In the genomic region with DNA sequence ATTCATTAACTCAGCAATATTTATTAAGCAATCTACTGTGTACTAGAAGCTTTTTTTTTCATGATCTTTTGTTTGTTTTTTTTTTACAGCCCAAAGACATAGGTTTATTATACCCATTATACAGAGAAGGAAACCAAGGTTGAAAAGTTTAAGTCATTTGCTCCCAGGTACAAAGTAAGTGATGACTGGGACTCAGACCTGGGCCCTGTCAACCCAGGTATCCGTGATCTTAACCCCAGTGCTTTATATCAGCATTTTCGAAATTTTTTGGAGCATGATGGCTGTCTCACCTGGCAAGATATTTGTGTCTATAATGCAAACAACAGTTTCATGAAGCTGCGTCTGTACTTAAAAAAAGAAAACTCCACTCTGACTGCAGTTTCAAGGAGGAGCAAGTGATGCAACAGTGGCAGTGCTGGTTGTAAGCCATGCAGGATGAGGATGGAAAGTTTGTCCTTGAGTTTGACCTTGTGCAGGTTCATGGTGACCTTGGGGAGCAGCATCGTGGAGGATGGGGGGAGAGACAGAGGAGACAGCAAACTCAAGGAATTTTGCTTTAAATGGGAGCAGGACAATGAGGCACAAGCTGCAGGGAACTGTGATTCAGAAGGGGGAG, we compare ENCODE assay signal across 2 cellular contexts.
TF ChIP-seq lines count a peak whose summit lies in the region.

No MANE protein-coding gene starts in this region.

TF ChIP-seq in GM23338, 12 proteins besides CTCF, POLR2A, EP300 and RAD21 (continues in another document):
- TF ChIP-seq, protein P1, sequence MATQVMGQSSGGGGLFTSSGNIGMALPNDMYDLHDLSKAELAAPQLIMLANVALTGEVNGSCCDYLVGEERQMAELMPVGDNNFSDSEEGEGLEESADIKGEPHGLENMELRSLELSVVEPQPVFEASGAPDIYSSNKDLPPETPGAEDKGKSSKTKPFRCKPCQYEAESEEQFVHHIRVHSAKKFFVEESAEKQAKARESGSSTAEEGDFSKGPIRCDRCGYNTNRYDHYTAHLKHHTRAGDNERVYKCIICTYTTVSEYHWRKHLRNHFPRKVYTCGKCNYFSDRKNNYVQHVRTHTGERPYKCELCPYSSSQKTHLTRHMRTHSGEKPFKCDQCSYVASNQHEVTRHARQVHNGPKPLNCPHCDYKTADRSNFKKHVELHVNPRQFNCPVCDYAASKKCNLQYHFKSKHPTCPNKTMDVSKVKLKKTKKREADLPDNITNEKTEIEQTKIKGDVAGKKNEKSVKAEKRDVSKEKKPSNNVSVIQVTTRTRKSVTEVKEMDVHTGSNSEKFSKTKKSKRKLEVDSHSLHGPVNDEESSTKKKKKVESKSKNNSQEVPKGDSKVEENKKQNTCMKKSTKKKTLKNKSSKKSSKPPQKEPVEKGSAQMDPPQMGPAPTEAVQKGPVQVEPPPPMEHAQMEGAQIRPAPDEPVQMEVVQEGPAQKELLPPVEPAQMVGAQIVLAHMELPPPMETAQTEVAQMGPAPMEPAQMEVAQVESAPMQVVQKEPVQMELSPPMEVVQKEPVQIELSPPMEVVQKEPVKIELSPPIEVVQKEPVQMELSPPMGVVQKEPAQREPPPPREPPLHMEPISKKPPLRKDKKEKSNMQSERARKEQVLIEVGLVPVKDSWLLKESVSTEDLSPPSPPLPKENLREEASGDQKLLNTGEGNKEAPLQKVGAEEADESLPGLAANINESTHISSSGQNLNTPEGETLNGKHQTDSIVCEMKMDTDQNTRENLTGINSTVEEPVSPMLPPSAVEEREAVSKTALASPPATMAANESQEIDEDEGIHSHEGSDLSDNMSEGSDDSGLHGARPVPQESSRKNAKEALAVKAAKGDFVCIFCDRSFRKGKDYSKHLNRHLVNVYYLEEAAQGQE (IDR thresholded peaks at IDR 0.05; ENCODE audit: unreplicated experiment): no peak
- TF ChIP-seq ZNF331 (CRISPR knock-in tag; IDR thresholded peaks at IDR 0.05; ENCODE audit: low read depth) (no peak), CREB1 (CRISPR knock-in tag; IDR thresholded peaks at IDR 0.05; ENCODE audit: low read depth) (no peak), JUNB (IDR thresholded peaks at IDR 0.05; ENCODE audit: unreplicated experiment) (no peak), POLR2AphosphoS5 (IDR thresholded peaks at IDR 0.05; ENCODE audit: low read depth) (no peak), STAT1 (IDR thresholded peaks at IDR 0.05; ENCODE audit: unreplicated experiment) (no peak), ZNF114 (CRISPR knock-in tag; IDR thresholded peaks at IDR 0.05) (no peak)
- TF ChIP-seq, protein P2, sequence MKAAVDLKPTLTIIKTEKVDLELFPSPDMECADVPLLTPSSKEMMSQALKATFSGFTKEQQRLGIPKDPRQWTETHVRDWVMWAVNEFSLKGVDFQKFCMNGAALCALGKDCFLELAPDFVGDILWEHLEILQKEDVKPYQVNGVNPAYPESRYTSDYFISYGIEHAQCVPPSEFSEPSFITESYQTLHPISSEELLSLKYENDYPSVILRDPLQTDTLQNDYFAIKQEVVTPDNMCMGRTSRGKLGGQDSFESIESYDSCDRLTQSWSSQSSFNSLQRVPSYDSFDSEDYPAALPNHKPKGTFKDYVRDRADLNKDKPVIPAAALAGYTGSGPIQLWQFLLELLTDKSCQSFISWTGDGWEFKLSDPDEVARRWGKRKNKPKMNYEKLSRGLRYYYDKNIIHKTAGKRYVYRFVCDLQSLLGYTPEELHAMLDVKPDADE (IDR thresholded peaks at IDR 0.05): no peak
- TF ChIP-seq, protein P3, sequence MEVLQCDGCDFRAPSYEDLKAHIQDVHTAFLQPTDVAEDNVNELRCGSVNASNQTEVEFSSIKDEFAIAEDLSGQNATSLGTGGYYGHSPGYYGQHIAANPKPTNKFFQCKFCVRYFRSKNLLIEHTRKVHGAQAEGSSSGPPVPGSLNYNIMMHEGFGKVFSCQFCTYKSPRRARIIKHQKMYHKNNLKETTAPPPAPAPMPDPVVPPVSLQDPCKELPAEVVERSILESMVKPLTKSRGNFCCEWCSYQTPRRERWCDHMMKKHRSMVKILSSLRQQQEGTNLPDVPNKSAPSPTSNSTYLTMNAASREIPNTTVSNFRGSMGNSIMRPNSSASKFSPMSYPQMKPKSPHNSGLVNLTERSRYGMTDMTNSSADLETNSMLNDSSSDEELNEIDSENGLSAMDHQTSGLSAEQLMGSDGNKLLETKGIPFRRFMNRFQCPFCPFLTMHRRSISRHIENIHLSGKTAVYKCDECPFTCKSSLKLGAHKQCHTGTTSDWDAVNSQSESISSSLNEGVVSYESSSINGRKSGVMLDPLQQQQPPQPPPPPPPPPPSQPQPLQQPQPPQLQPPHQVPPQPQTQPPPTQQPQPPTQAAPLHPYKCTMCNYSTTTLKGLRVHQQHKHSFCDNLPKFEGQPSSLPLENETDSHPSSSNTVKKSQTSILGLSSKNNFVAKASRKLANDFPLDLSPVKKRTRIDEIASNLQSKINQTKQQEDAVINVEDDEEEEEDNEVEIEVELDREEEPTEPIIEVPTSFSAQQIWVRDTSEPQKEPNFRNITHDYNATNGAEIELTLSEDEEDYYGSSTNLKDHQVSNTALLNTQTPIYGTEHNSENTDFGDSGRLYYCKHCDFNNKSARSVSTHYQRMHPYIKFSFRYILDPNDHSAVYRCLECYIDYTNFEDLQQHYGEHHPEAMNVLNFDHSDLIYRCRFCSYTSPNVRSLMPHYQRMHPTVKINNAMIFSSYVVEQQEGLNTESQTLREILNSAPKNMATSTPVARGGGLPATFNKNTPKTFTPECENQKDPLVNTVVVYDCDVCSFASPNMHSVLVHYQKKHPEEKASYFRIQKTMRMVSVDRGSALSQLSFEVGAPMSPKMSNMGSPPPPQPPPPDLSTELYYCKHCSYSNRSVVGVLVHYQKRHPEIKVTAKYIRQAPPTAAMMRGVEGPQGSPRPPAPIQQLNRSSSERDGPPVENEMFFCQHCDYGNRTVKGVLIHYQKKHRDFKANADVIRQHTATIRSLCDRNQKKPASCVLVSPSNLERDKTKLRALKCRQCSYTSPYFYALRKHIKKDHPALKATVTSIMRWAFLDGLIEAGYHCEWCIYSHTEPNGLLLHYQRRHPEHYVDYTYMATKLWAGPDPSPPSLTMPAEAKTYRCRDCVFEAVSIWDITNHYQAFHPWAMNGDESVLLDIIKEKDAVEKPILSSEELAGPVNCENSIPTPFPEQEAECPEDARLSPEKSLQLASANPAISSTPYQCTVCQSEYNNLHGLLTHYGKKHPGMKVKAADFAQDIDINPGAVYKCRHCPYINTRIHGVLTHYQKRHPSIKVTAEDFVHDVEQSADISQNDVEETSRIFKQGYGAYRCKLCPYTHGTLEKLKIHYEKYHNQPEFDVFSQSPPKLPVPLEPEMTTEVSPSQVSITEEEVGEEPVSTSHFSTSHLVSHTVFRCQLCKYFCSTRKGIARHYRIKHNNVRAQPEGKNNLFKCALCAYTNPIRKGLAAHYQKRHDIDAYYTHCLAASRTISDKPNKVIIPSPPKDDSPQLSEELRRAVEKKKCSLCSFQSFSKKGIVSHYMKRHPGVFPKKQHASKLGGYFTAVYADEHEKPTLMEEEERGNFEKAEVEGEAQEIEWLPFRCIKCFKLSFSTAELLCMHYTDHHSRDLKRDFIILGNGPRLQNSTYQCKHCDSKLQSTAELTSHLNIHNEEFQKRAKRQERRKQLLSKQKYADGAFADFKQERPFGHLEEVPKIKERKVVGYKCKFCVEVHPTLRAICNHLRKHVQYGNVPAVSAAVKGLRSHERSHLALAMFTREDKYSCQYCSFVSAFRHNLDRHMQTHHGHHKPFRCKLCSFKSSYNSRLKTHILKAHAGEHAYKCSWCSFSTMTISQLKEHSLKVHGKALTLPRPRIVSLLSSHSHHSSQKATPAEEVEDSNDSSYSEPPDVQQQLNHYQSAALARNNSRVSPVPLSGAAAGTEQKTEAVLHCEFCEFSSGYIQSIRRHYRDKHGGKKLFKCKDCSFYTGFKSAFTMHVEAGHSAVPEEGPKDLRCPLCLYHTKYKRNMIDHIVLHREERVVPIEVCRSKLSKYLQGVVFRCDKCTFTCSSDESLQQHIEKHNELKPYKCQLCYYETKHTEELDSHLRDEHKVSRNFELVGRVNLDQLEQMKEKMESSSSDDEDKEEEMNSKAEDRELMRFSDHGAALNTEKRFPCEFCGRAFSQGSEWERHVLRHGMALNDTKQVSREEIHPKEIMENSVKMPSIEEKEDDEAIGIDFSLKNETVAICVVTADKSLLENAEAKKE (CRISPR knock-in tag; IDR thresholded peaks at IDR 0.05): no peak

TF ChIP-seq in GM12878, 131 proteins besides CTCF, POLR2A, EP300 and RAD21 (continued from another document):
- TF ChIP-seq, protein P4, sequence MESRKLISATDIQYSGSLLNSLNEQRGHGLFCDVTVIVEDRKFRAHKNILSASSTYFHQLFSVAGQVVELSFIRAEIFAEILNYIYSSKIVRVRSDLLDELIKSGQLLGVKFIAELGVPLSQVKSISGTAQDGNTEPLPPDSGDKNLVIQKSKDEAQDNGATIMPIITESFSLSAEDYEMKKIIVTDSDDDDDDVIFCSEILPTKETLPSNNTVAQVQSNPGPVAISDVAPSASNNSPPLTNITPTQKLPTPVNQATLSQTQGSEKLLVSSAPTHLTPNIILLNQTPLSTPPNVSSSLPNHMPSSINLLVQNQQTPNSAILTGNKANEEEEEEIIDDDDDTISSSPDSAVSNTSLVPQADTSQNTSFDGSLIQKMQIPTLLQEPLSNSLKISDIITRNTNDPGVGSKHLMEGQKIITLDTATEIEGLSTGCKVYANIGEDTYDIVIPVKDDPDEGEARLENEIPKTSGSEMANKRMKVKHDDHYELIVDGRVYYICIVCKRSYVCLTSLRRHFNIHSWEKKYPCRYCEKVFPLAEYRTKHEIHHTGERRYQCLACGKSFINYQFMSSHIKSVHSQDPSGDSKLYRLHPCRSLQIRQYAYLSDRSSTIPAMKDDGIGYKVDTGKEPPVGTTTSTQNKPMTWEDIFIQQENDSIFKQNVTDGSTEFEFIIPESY (IDR thresholded peaks at IDR 0.05): no peak
- no peak for TF ChIP-seq SMC3 (IDR thresholded peaks at IDR 0.05; ENCODE audit: borderline replicate concordance, low read length)
- no peak for TF ChIP-seq PAX8 (IDR thresholded peaks at IDR 0.05)
- TF ChIP-seq POLR2AphosphoS5 (IDR thresholded peaks at IDR 0.05; ENCODE audit: low read length): no peak
- no peak for TF ChIP-seq EZH2 (IDR thresholded peaks at IDR 0.05; ENCODE audit: borderline replicate concordance, control insufficient read depth, low read depth, low read length)
- TF ChIP-seq, protein P5, sequence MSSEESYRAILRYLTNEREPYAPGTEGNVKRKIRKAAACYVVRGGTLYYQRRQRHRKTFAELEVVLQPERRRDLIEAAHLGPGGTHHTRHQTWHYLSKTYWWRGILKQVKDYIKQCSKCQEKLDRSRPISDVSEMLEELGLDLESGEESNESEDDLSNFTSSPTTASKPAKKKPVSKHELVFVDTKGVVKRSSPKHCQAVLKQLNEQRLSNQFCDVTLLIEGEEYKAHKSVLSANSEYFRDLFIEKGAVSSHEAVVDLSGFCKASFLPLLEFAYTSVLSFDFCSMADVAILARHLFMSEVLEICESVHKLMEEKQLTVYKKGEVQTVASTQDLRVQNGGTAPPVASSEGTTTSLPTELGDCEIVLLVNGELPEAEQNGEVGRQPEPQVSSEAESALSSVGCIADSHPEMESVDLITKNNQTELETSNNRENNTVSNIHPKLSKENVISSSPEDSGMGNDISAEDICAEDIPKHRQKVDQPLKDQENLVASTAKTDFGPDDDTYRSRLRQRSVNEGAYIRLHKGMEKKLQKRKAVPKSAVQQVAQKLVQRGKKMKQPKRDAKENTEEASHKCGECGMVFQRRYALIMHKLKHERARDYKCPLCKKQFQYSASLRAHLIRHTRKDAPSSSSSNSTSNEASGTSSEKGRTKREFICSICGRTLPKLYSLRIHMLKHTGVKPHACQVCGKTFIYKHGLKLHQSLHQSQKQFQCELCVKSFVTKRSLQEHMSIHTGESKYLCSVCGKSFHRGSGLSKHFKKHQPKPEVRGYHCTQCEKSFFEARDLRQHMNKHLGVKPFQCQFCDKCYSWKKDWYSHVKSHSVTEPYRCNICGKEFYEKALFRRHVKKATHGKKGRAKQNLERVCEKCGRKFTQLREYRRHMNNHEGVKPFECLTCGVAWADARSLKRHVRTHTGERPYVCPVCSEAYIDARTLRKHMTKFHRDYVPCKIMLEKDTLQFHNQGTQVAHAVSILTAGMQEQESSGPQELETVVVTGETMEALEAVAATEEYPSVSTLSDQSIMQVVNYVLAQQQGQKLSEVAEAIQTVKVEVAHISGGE (CRISPR knock-in tag; IDR thresholded peaks at IDR 0.05): no peak
- TF ChIP-seq, protein P6, sequence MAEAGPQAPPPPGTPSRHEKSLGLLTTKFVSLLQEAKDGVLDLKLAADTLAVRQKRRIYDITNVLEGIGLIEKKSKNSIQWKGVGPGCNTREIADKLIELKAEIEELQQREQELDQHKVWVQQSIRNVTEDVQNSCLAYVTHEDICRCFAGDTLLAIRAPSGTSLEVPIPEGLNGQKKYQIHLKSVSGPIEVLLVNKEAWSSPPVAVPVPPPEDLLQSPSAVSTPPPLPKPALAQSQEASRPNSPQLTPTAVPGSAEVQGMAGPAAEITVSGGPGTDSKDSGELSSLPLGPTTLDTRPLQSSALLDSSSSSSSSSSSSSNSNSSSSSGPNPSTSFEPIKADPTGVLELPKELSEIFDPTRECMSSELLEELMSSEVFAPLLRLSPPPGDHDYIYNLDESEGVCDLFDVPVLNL (IDR thresholded peaks at IDR 0.05; ENCODE audit: low read depth, low read length): no peak
- no peak for TF ChIP-seq ZNF384 (IDR thresholded peaks at IDR 0.05; ENCODE audit: borderline replicate concordance, low read depth, low read length)
- no peak for TF ChIP-seq POLR2AphosphoS2 (IDR thresholded peaks at IDR 0.05; ENCODE audit: low read depth, low read length)
- no peak for TF ChIP-seq NR2C2 (IDR thresholded peaks at IDR 0.05; ENCODE audit: borderline replicate concordance, control insufficient read depth, insufficient read length, low read depth)
